Comparison of ENCODE assay signal across 1 cellular context in the genomic region with DNA sequence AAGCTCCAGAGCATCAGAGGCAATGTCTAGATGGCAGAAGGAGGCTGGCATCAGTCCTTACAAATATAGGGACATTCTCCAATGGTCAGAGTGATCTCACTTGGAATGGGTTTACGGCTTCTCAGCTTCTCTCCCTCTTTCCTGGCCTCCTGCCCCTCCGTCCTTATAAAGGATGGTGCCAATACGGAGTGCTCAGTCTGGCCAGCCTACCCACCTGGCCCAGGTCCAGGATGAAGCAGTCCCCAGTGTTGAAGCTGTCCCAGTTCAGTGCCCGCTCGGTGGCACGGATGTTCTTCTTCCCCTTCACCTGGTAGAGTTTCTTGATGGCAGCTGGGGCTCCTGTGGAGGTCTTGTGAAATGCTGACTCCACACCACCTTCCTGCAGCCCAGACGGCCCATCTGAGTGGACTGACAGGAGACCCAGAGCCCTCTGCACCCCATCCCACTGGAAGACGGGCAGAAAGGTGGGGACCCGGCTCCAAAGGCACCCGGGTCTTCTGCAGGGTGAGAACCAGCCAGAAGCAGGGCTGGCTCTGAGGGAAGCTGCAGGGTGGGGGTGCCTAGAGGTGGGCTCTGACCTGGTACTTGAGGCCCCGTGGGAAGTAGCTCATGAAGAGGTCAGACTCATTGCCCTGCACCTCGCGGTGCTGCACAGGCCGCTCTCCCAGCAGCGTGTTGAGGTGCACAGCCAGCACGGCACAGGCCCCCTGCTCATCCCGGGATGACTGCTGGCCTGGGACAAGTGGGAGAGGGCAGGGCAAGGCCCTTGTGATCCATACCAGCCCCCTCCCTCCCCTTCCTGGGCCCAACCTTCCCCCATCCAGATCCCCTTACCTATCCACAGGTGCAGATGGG.
TF ChIP-seq lines count a peak whose summit lies in the region.

No MANE protein-coding gene starts in this region.

TF ChIP-seq in HepG2, 621 proteins besides CTCF, POLR2A, EP300 and RAD21:
- TF ChIP-seq CREB1 (IDR thresholded peaks at IDR 0.05) (no peak), CREB1 (CRISPR knock-in tag; IDR thresholded peaks at IDR 0.05) (no peak), SRSF9 (IDR thresholded peaks at IDR 0.05; ENCODE audit: borderline replicate concordance, insufficient read depth, low read depth, low read length, poor library complexity, severe bottlenecking) (no peak), ZNF501 (CRISPR knock-in tag; IDR thresholded peaks at IDR 0.05) (no peak)
- TF ChIP-seq, protein P1, sequence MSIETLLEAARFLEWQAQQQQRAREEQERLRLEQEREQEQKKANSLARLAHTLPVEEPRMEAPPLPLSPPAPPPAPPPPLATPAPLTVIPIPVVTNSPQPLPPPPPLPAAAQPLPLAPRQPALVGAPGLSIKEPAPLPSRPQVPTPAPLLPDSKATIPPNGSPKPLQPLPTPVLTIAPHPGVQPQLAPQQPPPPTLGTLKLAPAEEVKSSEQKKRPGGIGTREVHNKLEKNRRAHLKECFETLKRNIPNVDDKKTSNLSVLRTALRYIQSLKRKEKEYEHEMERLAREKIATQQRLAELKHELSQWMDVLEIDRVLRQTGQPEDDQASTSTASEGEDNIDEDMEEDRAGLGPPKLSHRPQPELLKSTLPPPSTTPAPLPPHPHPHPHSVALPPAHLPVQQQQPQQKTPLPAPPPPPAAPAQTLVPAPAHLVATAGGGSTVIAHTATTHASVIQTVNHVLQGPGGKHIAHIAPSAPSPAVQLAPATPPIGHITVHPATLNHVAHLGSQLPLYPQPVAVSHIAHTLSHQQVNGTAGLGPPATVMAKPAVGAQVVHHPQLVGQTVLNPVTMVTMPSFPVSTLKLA (IDR thresholded peaks at IDR 0.05): no peak
TF ChIP-seq in HepG2: peak in this region for 0.
